2 cellular contexts compared by ENCODE assay signal in genomic region chr3:48397767-48398681, GRCh38.
TF ChIP-seq lines count a peak whose summit lies in the region.

No MANE protein-coding gene starts in this region.

TF ChIP-seq in SK-N-SH, 30 proteins besides CTCF, POLR2A, EP300 and RAD21 (continued from another document):
- TF ChIP-seq USF2 (IDR thresholded peaks at IDR 0.05; ENCODE audit: borderline replicate concordance, low read depth, low read length) (no peak), ELF1 (IDR thresholded peaks at IDR 0.05) (no peak), TAF1 (IDR thresholded peaks at IDR 0.05; ENCODE audit: borderline replicate concordance, low read depth, low read length) (no peak), GATA2 (CRISPR knock-in tag; IDR thresholded peaks at IDR 0.05) (no peak), RXRA (IDR thresholded peaks at IDR 0.05; ENCODE audit: borderline replicate concordance, low read depth) (no peak), YY1 (IDR thresholded peaks at IDR 0.05; ENCODE audit: low read depth) (no peak), JUND (IDR thresholded peaks at IDR 0.05) (no peak), NFIC (IDR thresholded peaks at IDR 0.05; ENCODE audit: borderline replicate concordance) (no peak), RFX5 (IDR thresholded peaks at IDR 0.05; ENCODE audit: low read length) (no peak)
- TF ChIP-seq, protein P1, sequence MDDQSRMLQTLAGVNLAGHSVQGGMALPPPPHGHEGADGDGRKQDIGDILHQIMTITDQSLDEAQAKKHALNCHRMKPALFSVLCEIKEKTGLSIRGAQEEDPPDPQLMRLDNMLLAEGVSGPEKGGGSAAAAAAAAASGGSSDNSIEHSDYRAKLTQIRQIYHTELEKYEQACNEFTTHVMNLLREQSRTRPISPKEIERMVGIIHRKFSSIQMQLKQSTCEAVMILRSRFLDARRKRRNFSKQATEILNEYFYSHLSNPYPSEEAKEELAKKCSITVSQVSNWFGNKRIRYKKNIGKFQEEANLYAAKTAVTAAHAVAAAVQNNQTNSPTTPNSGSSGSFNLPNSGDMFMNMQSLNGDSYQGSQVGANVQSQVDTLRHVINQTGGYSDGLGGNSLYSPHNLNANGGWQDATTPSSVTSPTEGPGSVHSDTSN (IDR thresholded peaks at IDR 0.05), result no peak
- TF ChIP-seq, protein P2, sequence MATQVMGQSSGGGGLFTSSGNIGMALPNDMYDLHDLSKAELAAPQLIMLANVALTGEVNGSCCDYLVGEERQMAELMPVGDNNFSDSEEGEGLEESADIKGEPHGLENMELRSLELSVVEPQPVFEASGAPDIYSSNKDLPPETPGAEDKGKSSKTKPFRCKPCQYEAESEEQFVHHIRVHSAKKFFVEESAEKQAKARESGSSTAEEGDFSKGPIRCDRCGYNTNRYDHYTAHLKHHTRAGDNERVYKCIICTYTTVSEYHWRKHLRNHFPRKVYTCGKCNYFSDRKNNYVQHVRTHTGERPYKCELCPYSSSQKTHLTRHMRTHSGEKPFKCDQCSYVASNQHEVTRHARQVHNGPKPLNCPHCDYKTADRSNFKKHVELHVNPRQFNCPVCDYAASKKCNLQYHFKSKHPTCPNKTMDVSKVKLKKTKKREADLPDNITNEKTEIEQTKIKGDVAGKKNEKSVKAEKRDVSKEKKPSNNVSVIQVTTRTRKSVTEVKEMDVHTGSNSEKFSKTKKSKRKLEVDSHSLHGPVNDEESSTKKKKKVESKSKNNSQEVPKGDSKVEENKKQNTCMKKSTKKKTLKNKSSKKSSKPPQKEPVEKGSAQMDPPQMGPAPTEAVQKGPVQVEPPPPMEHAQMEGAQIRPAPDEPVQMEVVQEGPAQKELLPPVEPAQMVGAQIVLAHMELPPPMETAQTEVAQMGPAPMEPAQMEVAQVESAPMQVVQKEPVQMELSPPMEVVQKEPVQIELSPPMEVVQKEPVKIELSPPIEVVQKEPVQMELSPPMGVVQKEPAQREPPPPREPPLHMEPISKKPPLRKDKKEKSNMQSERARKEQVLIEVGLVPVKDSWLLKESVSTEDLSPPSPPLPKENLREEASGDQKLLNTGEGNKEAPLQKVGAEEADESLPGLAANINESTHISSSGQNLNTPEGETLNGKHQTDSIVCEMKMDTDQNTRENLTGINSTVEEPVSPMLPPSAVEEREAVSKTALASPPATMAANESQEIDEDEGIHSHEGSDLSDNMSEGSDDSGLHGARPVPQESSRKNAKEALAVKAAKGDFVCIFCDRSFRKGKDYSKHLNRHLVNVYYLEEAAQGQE (IDR thresholded peaks at IDR 0.05; ENCODE audit: low read depth, low read length), result no peak

TF ChIP-seq in SK-N-SH treated with all-trans-retinoic acid at 6 μM for 48 hours, 23 proteins besides CTCF, POLR2A, EP300 and RAD21 (continued from another document):
- no peak for TF ChIP-seq POU6F1 (CRISPR knock-in tag; IDR thresholded peaks at IDR 0.05; ENCODE audit: borderline replicate concordance, low read depth)
